Comparison of ENCODE assay signal across 12 cellular contexts in the genomic region with DNA sequence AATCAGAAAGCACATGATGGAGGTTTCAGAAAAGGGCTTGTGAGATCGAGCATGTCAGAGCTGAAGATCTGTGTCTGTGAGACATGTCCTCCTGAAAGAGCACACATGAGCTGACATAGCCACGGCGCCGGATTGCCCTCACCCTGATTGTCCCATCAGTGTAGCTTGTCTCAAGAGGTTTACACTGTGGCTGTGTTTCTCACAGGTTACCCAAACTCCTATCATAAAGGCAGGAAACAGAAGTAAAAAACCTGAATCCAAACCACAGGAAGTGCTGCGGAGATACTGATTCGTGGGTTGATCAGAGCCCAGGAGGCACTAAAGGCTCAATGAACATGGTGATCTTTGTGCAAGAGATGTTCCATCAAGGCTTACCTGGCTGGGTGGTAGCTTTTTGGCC. TPM values are rescaled to one million over a fixed set of nuclear protein-coding genes. Genes with fewer than 3 reads are reported as not detected.
DNase-seq lines count a peak whose midpoint lies in the region; ATAC-seq lines count a peak whose summit lies in the region.
"Had no signal": no experiment of that assay in that cellular context is flagged by ENCODE, and none has a peak within 500 bp of the region (broad histone marks: within the 10 kb centered on the region; RNA-seq: fewer than 3 reads in every experiment).

No MANE protein-coding gene starts in this region.

- no peaks in the 10 kb centered on the region for H3K9me3 Mint-ChIP-seq in activated CD4-positive, alpha-beta memory T cell treated with anti-CD3 and anti-CD28 coated beads for 36 hours
- no peaks in the 10 kb centered on the region for H3K9me3 Mint-ChIP-seq in effector memory CD8-positive, alpha-beta T cell

- intact Hi-C loops in activated CD4-positive, alpha-beta memory T cell treated with anti-CD3 and anti-CD28 coated beads for 36 hours (cut with micrococcal nuclease) = loop anchor here (5.0 to 10.0 kb wide), 4 partner anchors 177 to 725 kb away; partner anchors contain the start of genes ACTR3C, LRRC61 and ZNF398

- H3K4me3 Mint-ChIP-seq in activated CD4-positive, alpha-beta memory T cell treated with anti-CD3 and anti-CD28 coated beads for 36 hours = peak overlapping the region; percentile 38
- H3K4me3 Mint-ChIP-seq in effector memory CD8-positive, alpha-beta T cell = peak overlapping the region; percentile 70 to 86

- H3K4me1 Mint-ChIP-seq in activated CD4-positive, alpha-beta memory T cell treated with anti-CD3 and anti-CD28 coated beads for 36 hours (ENCODE audit: low read depth) = peaks cover 83% of the 10 kb centered on the region
- H3K4me1 Mint-ChIP-seq in effector memory CD8-positive, alpha-beta T cell (ENCODE audit: low read depth in 2 of 2) = peaks cover 60 to 78% of the 10 kb centered on the region in 2 donors

- POLR2A ChIA-PET in activated CD4-positive, alpha-beta memory T cell treated with anti-CD3 and anti-CD28 coated beads for 36 hours (lab: Charles Lee) = interaction anchor here (1.0 kb wide), 1 partner anchor 30 kb away, joined by 3 read pairs; no protein-coding TSS in a partner anchor

- H3K27ac Mint-ChIP-seq in activated CD4-positive, alpha-beta memory T cell treated with anti-CD3 and anti-CD28 coated beads for 36 hours = peak overlapping the region; percentile 91
- peak overlapping the region; percentile 84 to 88 for H3K27ac Mint-ChIP-seq in effector memory CD8-positive, alpha-beta T cell

- DNase-seq in stimulated activated naive CD4-positive, alpha-beta T cell (lab: John Stamatoyannopoulos, UW) = peak; percentile 18 to 77 (median 51)
- no peak for DNase-seq in stimulated activated naive CD4-positive, alpha-beta T cell treated with Interleukin-2 at 50 U/mL for 16 hours (lab: John Stamatoyannopoulos, UW)
- DNase-seq in activated CD4-positive, alpha-beta memory T cell treated with anti-CD3 and anti-CD28 coated beads for 36 hours = peak; percentile 61
- peak; percentile 56 to 61 (median 57) for DNase-seq in effector memory CD8-positive, alpha-beta T cell
- no peak for DNase-seq in midbrain (lab: John Stamatoyannopoulos, UW)
- DNase-seq: left ventricle myocardium inferior, occipital lobe, SK-N-SH had no signal

- peaks cover 11% of the 10 kb centered on the region for H3K36me3 Mint-ChIP-seq in activated CD4-positive, alpha-beta memory T cell treated with anti-CD3 and anti-CD28 coated beads for 36 hours
- peaks cover 12% of the 10 kb centered on the region for H3K36me3 Mint-ChIP-seq in effector memory CD8-positive, alpha-beta T cell (ENCODE audit: insufficient read depth)

- no peaks in the 10 kb centered on the region for H3K27me3 Mint-ChIP-seq in activated CD4-positive, alpha-beta memory T cell treated with anti-CD3 and anti-CD28 coated beads for 36 hours
- H3K27me3 Mint-ChIP-seq in effector memory CD8-positive, alpha-beta T cell = no peaks in the 10 kb centered on the region

- peak; percentile 65 for ATAC-seq in effector memory CD8-positive, alpha-beta T cell (replicated peaks)
- ATAC-seq in GM18519 (IDR thresholded peaks at IDR 0.05; ENCODE audit: low FRiP score, unreplicated experiment) = no peak
- ATAC-seq in GM21381 (IDR thresholded peaks at IDR 0.05; ENCODE audit: unreplicated experiment) = no peak
- ATAC-seq in HG02623 (IDR thresholded peaks at IDR 0.05; ENCODE audit: unreplicated experiment) = no peak
- ATAC-seq: heart left ventricle had no signal

- CTCF ChIA-PET in activated CD4-positive, alpha-beta memory T cell treated with anti-CD3 and anti-CD28 coated beads for 36 hours (lab: Charles Lee) = interaction anchor here (0.6 to 2.8 kb wide), 7 partner anchors 8 to 736 kb away, joined by 3 to 13 read pairs (median 4); partner anchors contain the start of gene ZNF862

RNA-seq across cellular contexts. Expression of gene ATP6V0E2, which starts 3.9 kb away (rescaled TPM):
- total RNA-seq in activated CD4-positive, alpha-beta memory T cell treated with anti-CD3 and anti-CD28 coated beads for 36 hours = 10 to 100 TPM; 33.5 to 34.1 TPM

RNA-seq across cellular contexts. Expression of gene ZNF862, which starts 31.7 kb away (rescaled TPM):
- total RNA-seq in activated CD4-positive, alpha-beta memory T cell treated with anti-CD3 and anti-CD28 coated beads for 36 hours = 10 to 100 TPM; 18.1 to 21.4 TPM

Comparison
In these comparisons a context has a peak if more than half of its experiments do, and no peak if none do; other contexts are left out.
1. DNase-seq: peak in stimulated activated naive CD4-positive, alpha-beta T cell (6 of 6), activated CD4-positive, alpha-beta memory T cell treated with anti-CD3 and anti-CD28 coated beads for 36 hours (single experiment) and effector memory CD8-positive, alpha-beta T cell (3 of 3); none in stimulated activated naive CD4-positive, alpha-beta T cell treated with Interleukin-2 at 50 U/mL for 16 hours (single experiment) and midbrain (single experiment).